21 cellular contexts compared by ENCODE assay signal in genomic region chr16:84434800-84435199, GRCh38.
DNase-seq lines count a peak whose midpoint lies in the region; ATAC-seq lines count a peak whose summit lies in the region.
"Had no signal": no experiment of that assay in that cellular context is flagged by ENCODE, and none has a peak within 500 bp of the region (broad histone marks: within the 10 kb centered on the region; RNA-seq: fewer than 3 reads in every experiment).

No MANE protein-coding gene starts in this region.

- H3K27me3 Mint-ChIP-seq in natural killer cell treated with Interleukin-12 subunit alpha and Interleukin-12 subunit beta and Interleukin-15 and Interleukin-18, amount 100 ng/mL, for 72 hours, result peaks cover 9 to 12% of the 10 kb centered on the region in 2 donors

- H3K36me3 Mint-ChIP-seq in natural killer cell treated with Interleukin-12 subunit alpha and Interleukin-12 subunit beta and Interleukin-15 and Interleukin-18, amount 100 ng/mL, for 72 hours, result no peaks in the 10 kb centered on the region
- H3K36me3 Mint-ChIP-seq in activated naive CD4-positive, alpha-beta T cell treated with anti-CD3 and anti-CD28 coated beads, Interleukin-2, amount 50 U/mL, for 72 hours, result no peaks in the 10 kb centered on the region

- no peaks in the 10 kb centered on the region for H3K4me1 Mint-ChIP-seq in natural killer cell treated with Interleukin-12 subunit alpha and Interleukin-12 subunit beta and Interleukin-15 and Interleukin-18, amount 100 ng/mL, for 72 hours (ENCODE audit: low read depth in 2 of 2)
- H3K4me1 Mint-ChIP-seq: B cell had no signal

- intact Hi-C loops in left colon (cut with DNase I, micrococcal nuclease) (no loop called here), posterior vena cava (cut with DNase I) (no loop called here)

- ATAC-seq in left colon, result peak; percentile 93
- ATAC-seq in natural killer cell treated with Interleukin-12 subunit alpha and Interleukin-12 subunit beta and Interleukin-15 and Interleukin-18, amount 100 ng/mL, for 72 hours, result no peak
- no peak for ATAC-seq in activated naive CD4-positive, alpha-beta T cell treated with anti-CD3 and anti-CD28 coated beads, Interleukin-2, amount 50 U/mL, for 72 hours
- ATAC-seq: GM12878, HCT116 had no signal

- DNase-seq in NCI-H748 (lab: John Stamatoyannopoulos, UW; ENCODE audit: unreplicated experiment) (peak; percentile 67), NCI-H748 treated with DMSO at 0.1 percent for 48 hours (lab: John Stamatoyannopoulos, UW) (no peak), NCI-H345 treated with DMSO at 0.1 percent for 48 hours (lab: John Stamatoyannopoulos, UW; ENCODE audit: unreplicated experiment) (peak; percentile 27), left colon (peak; percentile 56 to 83), posterior vena cava (ENCODE audit: low spot score) (no peak), dermis blood vessel endothelial cell (no peak)
- DNase-seq in natural killer cell treated with Interleukin-12 subunit alpha and Interleukin-12 subunit beta and Interleukin-15 and Interleukin-18, amount 100 ng/mL, for 72 hours (ENCODE audit: low spot score), result no peak
- no peak for DNase-seq in activated naive CD4-positive, alpha-beta T cell treated with anti-CD3 and anti-CD28 coated beads, Interleukin-2, amount 50 U/mL, for 72 hours (ENCODE audit: low spot score in 2 of 2)
- DNase-seq: 8988T, EL, GOT3, NCI-H1105 treated with DMSO at 0.1 percent for 48 hours, NCI-H187, NCI-H2107, NCI-H446, RPMI8226, SHP77 treated with DMSO at 0.1 percent for 48 hours, SK-N-SH had no signal

- H3K4me3 Mint-ChIP-seq in natural killer cell treated with Interleukin-12 subunit alpha and Interleukin-12 subunit beta and Interleukin-15 and Interleukin-18, amount 100 ng/mL, for 72 hours, result no peak overlapping the region
- H3K4me3 Mint-ChIP-seq: B cell had no signal

- H3K27ac Mint-ChIP-seq in natural killer cell treated with Interleukin-12 subunit alpha and Interleukin-12 subunit beta and Interleukin-15 and Interleukin-18, amount 100 ng/mL, for 72 hours, result no peak overlapping the region
- no peak overlapping the region for H3K27ac Mint-ChIP-seq in activated naive CD4-positive, alpha-beta T cell treated with anti-CD3 and anti-CD28 coated beads, Interleukin-2, amount 50 U/mL, for 72 hours
- H3K27ac Mint-ChIP-seq: B cell had no signal

- no peaks in the 10 kb centered on the region for H3K9me3 Mint-ChIP-seq in natural killer cell treated with Interleukin-12 subunit alpha and Interleukin-12 subunit beta and Interleukin-15 and Interleukin-18, amount 100 ng/mL, for 72 hours
- no peaks in the 10 kb centered on the region for H3K9me3 Mint-ChIP-seq in activated naive CD4-positive, alpha-beta T cell treated with anti-CD3 and anti-CD28 coated beads, Interleukin-2, amount 50 U/mL, for 72 hours

Comparison
In these comparisons a context has a peak if more than half of its experiments do, and no peak if none do; other contexts are left out.
1. DNase-seq: peak in NCI-H748 (single experiment), NCI-H345 treated with DMSO at 0.1 percent for 48 hours (single experiment) and left colon (2 of 2); none in NCI-H748 treated with DMSO at 0.1 percent for 48 hours (single experiment), natural killer cell treated with Interleukin-12 subunit alpha and Interleukin-12 subunit beta and Interleukin-15 and Interleukin-18, amount 100 ng/mL, for 72 hours (single experiment), posterior vena cava (single experiment), activated naive CD4-positive, alpha-beta T cell treated with anti-CD3 and anti-CD28 coated beads, Interleukin-2, amount 50 U/mL, for 72 hours (0 of 2) and dermis blood vessel endothelial cell (single experiment).